Comparison of ENCODE assay signal across 2 cellular contexts in genomic region chr1:204684551-204685235, GRCh38.
A peak's percentile ranks its signal among the peaks of the same experiment; 100 is the strongest.
TF ChIP-seq lines count a peak whose summit lies in the region.

No MANE protein-coding gene starts in this region.

TF ChIP-seq in A549, 52 proteins besides CTCF, POLR2A, EP300 and RAD21 (continued from another document):
- TF ChIP-seq ELK1 (IDR thresholded peaks at IDR 0.05; ENCODE audit: low read depth, low read length) (no peak), CHD2 (IDR thresholded peaks at IDR 0.05; ENCODE audit: low read length, partially characterized antibody) (no peak), POLR2AphosphoS2 (conservative IDR thresholded peaks at IDR 0.05; ENCODE audit: low read length) (no peak), HOXB5 (CRISPR knock-in tag; IDR thresholded peaks at IDR 0.05) (no peak), ZNF302 (CRISPR knock-in tag; IDR thresholded peaks at IDR 0.05) (no peak), REST (IDR thresholded peaks at IDR 0.05) (no peak), E2F6 (IDR thresholded peaks at IDR 0.05; ENCODE audit: borderline replicate concordance, low read depth) (no peak)

TF ChIP-seq in HEK293, 187 proteins besides CTCF, POLR2A, EP300 and RAD21 (continued from another document):
- TF ChIP-seq KLF9 (tag by site-specific recombination; IDR thresholded peaks at IDR 0.05; ENCODE audit: low read depth): 0 out of 2 replicates have a peak, but pooled peaks have one; percentile 33
- TF ChIP-seq YY1 (tag by site-specific recombination; IDR thresholded peaks at IDR 0.05): no peak
- TF ChIP-seq ZSCAN30 (tag by site-specific recombination; IDR thresholded peaks at IDR 0.05): peak; percentile 60; the same call in 1 of the 2 replicates
- TF ChIP-seq PRDM2 (tag by site-specific recombination; IDR thresholded peaks at IDR 0.05; ENCODE audit: borderline replicate concordance): no peak
- TF ChIP-seq ZBTB20 (tag by site-specific recombination; IDR thresholded peaks at IDR 0.05): peak; percentile 65
- TF ChIP-seq KLF1 (tag by site-specific recombination; IDR thresholded peaks at IDR 0.05): peak; percentile 52; the same call in 1 of the 2 replicates
- 0 out of 2 replicates have a peak, but pooled peaks have one; percentile 25 for TF ChIP-seq ZBTB48 (tag by site-specific recombination; IDR thresholded peaks at IDR 0.05)
- peak; percentile 57 for TF ChIP-seq ZBTB8A (tag by site-specific recombination; IDR thresholded peaks at IDR 0.05)
- TF ChIP-seq GLIS1 (tag by site-specific recombination; IDR thresholded peaks at IDR 0.05): peak; percentile 35; the same call in 1 of the 2 replicates
- peak; percentile 73 for TF ChIP-seq PATZ1 (tag by site-specific recombination; IDR thresholded peaks at IDR 0.05)
- peak; percentile 75 for TF ChIP-seq GLIS2 (tag by site-specific recombination; IDR thresholded peaks at IDR 0.05)
- peak; percentile 67 for TF ChIP-seq KLF17 (tag by site-specific recombination; IDR thresholded peaks at IDR 0.05)
TF ChIP-seq in HEK293: peak in this region for 17.
